ENCODE assay signal across 19 cellular contexts in genomic region chr1:230877924-230878583, GRCh38. TPM values are rescaled to one million over a fixed set of nuclear protein-coding genes. Genes with fewer than 3 reads are reported as not detected.
DNase-seq lines count a peak whose midpoint lies in the region; ATAC-seq and TF ChIP-seq lines count a peak whose summit lies in the region.
"Had no signal": no experiment of that assay in that cellular context is flagged by ENCODE, and none has a peak within 500 bp of the region (broad histone marks: within the 10 kb centered on the region; RNA-seq: fewer than 3 reads in every experiment).

No MANE protein-coding gene starts in this region.

- no peak for DNase-seq in MCF 10A (ENCODE audit: unreplicated experiment)
- DNase-seq in breast epithelium (ENCODE audit: low spot score in 2 of 2): no peak
- no peak for DNase-seq in esophagus muscularis mucosa (ENCODE audit: extremely low spot score)
- no peak for DNase-seq in mesothelial cell of epicardium (ENCODE audit: low spot score in 2 of 2, unreplicated experiment in 2 of 2)
- no peak for DNase-seq in type B pancreatic cell (ENCODE audit: extremely low spot score, unreplicated experiment)
- DNase-seq in SHP77 treated with DMSO at 0.1 percent for 48 hours (lab: John Stamatoyannopoulos, UW): no peak
- DNase-seq in glomerular visceral epithelial cell (ENCODE audit: extremely low spot score): no peak
- DNase-seq in T-helper 17 cell: no peak
- DNase-seq: 8988T; Calu3; CD8-positive, alpha-beta memory T cell; DMS153; GOT3; Kasumi-1; NCI-H1417; NCI-H187; NCI-H526 had no signal

- ATAC-seq in T-helper 17 cell: no peak

- no peak overlapping the region for H3K4me3 Mint-ChIP-seq in MCF 10A (ENCODE audit: unreplicated experiment)
- no peak overlapping the region for H3K4me3 Mint-ChIP-seq in mesothelial cell of epicardium
- peak overlapping the region; percentile 57 for H3K4me3 Mint-ChIP-seq in type B pancreatic cell
- no peak overlapping the region for H3K4me3 Mint-ChIP-seq in T-helper 17 cell
- H3K4me3 Mint-ChIP-seq: CD8-positive, alpha-beta memory T cell had no signal

- no peaks in the 10 kb centered on the region for H3K4me1 ChIP-seq in breast epithelium
- peaks cover 3 to 45% (median 24%) of the 10 kb centered on the region in 4 donors for H3K4me1 ChIP-seq in esophagus muscularis mucosa

- CTCF ChIA-PET in MCF 10A (lab: Yijun Ruan, JAX): interaction anchor here (0.5 to 0.8 kb wide), 3 partner anchors 106 to 346 kb away, joined by 3 to 4 read pairs (median 3); no protein-coding TSS in a partner anchor

- BruUV-seq in MCF 10A (replicated peaks; lab: Mats Ljungman, UMichigan): no TSS peak

- POLR2A ChIA-PET in MCF 10A (lab: Yijun Ruan, JAX): interaction anchor here (0.7 to 2.9 kb wide), 5 partner anchors 8 to 1969 kb away, joined by 3 to 11 read pairs (median 3); no protein-coding TSS in a partner anchor

- peaks cover 68% of the 10 kb centered on the region for H3K27me3 Mint-ChIP-seq in MCF 10A (ENCODE audit: insufficient read depth, unreplicated experiment)
- H3K27me3 Mint-ChIP-seq in mesothelial cell of epicardium (ENCODE audit: low read depth): peaks cover 2% of the 10 kb centered on the region
- H3K27me3 Mint-ChIP-seq in type B pancreatic cell: peaks cover 25% of the 10 kb centered on the region
- peaks cover 74% of the 10 kb centered on the region for H3K27me3 Mint-ChIP-seq in T-helper 17 cell

- H3K27ac Mint-ChIP-seq in MCF 10A (ENCODE audit: low read depth, unreplicated experiment) (peak overlapping the region; percentile 6), mesothelial cell of epicardium (peak overlapping the region; percentile 89), type B pancreatic cell (peak overlapping the region; percentile 61), T-helper 17 cell (no peak overlapping the region)

- H3K4me3 ChIP-seq in breast epithelium: no peak overlapping the region
- H3K4me3 ChIP-seq in esophagus muscularis mucosa: no peak overlapping the region
- H3K4me3 ChIP-seq: MG63 had no signal

- H3K36me3 ChIP-seq in breast epithelium (no peaks in the 10 kb centered on the region), esophagus muscularis mucosa (no peaks in the 10 kb centered on the region)
- H3K36me3 ChIP-seq: MG63 had no signal

- H3K9me3 Mint-ChIP-seq in MCF 10A (ENCODE audit: unreplicated experiment) (no peaks in the 10 kb centered on the region), mesothelial cell of epicardium (no peaks in the 10 kb centered on the region), type B pancreatic cell (peaks cover 5% of the 10 kb centered on the region)
- H3K9me3 Mint-ChIP-seq: CD8-positive, alpha-beta memory T cell had no signal

- no peak for TF ChIP-seq POLR2A in breast epithelium (IDR thresholded peaks at IDR 0.05)
- no peak for TF ChIP-seq POLR2A in esophagus muscularis mucosa (IDR thresholded peaks at IDR 0.05; ENCODE audit: low read depth)

- H3K36me3 Mint-ChIP-seq in MCF 10A (ENCODE audit: insufficient read depth, unreplicated experiment) (no peaks in the 10 kb centered on the region), mesothelial cell of epicardium (peaks cover 4% of the 10 kb centered on the region), type B pancreatic cell (no peaks in the 10 kb centered on the region), T-helper 17 cell (ENCODE audit: low read depth) (no peaks in the 10 kb centered on the region)
- H3K36me3 Mint-ChIP-seq: CD8-positive, alpha-beta memory T cell had no signal

- no peaks in the 10 kb centered on the region for H3K9me3 ChIP-seq in breast epithelium
- H3K9me3 ChIP-seq in esophagus muscularis mucosa: no peaks in the 10 kb centered on the region
- no peaks in the 10 kb centered on the region for H3K9me3 ChIP-seq in T-helper 17 cell (ENCODE audit: control insufficient read depth, low read length, poor library complexity, severe bottlenecking)
- H3K9me3 ChIP-seq: MG63 had no signal

- TF ChIP-seq CTCF in MCF 10A (IDR thresholded peaks at IDR 0.05; ENCODE audit: unreplicated experiment) (no peak), breast epithelium (IDR thresholded peaks at IDR 0.05) (no peak), esophagus muscularis mucosa (IDR thresholded peaks at IDR 0.05) (no peak), mesothelial cell of epicardium (IDR thresholded peaks at IDR 0.05; ENCODE audit: unreplicated experiment) (no peak), type B pancreatic cell (conservative IDR thresholded peaks at IDR 0.05) (no peak)

- H3K27me3 ChIP-seq in breast epithelium (peaks cover 0 to 5% of the 10 kb centered on the region in 2 donors), esophagus muscularis mucosa (peaks cover 0 to 6% (median 0%) of the 10 kb centered on the region in 4 donors)
- H3K27me3 ChIP-seq: MG63 had no signal

- H3K4me1 Mint-ChIP-seq in MCF 10A (ENCODE audit: insufficient read depth, unreplicated experiment) (peaks cover 10% of the 10 kb centered on the region), mesothelial cell of epicardium (peaks cover 45% of the 10 kb centered on the region), type B pancreatic cell (ENCODE audit: unreplicated experiment) (peaks cover 42% of the 10 kb centered on the region), T-helper 17 cell (no peaks in the 10 kb centered on the region)
- H3K4me1 Mint-ChIP-seq: CD8-positive, alpha-beta memory T cell had no signal

- H3K27ac ChIP-seq in breast epithelium (no peak overlapping the region), esophagus muscularis mucosa (replicated peaks in 1 of 4) (peak overlapping the region; percentile 37 to 68 (median 64))
- H3K27ac ChIP-seq: C4-2B had no signal

- no peak for TF ChIP-seq EP300 in esophagus muscularis mucosa (IDR thresholded peaks at IDR 0.05)

- intact Hi-C loops in MCF 10A (cut with micrococcal nuclease): no loop called here
- intact Hi-C loops in breast epithelium (cut with DNase I; ENCODE audit: low total_unique reads): no loop called here
- intact Hi-C loops in esophagus muscularis mucosa (cut with DNase I): no loop called here

- WGBS in esophagus muscularis mucosa: 99% methylated on average over 4 of the region's 4 CpGs

RNA-seq across cellular contexts. Expression of gene C1orf198, which starts 9.7 kb away (rescaled TPM):
- total RNA-seq in MCF 10A (2022) (13.7 and 19.2 TPM in 2 replicates), breast epithelium (100 to 1,000 TPM in 2 of 3 donors, 10 to 100 TPM in 1; 63.6 to 138 (median 124) TPM), esophagus muscularis mucosa (100 to 1,000 TPM in 3 of 4 donors, 10 to 100 TPM in 1; 95.6 to 214 (median 140) TPM), mesothelial cell of epicardium (143 to 151 TPM (median 149 TPM) in 3 replicates), type B pancreatic cell (ENCODE audit: low replicate concordance) (42.1 and 62.5 TPM in 2 replicates), T-helper 17 cell (10 to 100 TPM in 1 of 2 donors, 1 to 10 TPM in 1; 3.7 to 20.6 TPM)

Comparison
In these comparisons a context has a peak if more than half of its experiments do, and no peak if none do; other contexts are left out.
1. H3K27ac ChIP-seq: peak in esophagus muscularis mucosa (4 of 4); none in breast epithelium (0 of 2).